10 cellular contexts compared by ENCODE assay signal in genomic region chr14:34355584-34356266, GRCh38.
DNase-seq lines count a peak whose midpoint lies in the region; ATAC-seq, FAIRE-seq and TF ChIP-seq lines count a peak whose summit lies in the region.
"Had no signal": no experiment of that assay in that cellular context is flagged by ENCODE, and none has a peak within 500 bp of the region (broad histone marks: within the 10 kb centered on the region; RNA-seq: fewer than 3 reads in every experiment).

No MANE protein-coding gene starts in this region.

- H2AFZ ChIP-seq in PC-3 (ENCODE audit: low read length) = no peak overlapping the region
- H2AFZ ChIP-seq in neural progenitor cell (replicated peaks) = no peak overlapping the region

- H4K20me1 ChIP-seq in PC-3 (ENCODE audit: low read length) = no peaks in the 10 kb centered on the region
- H4K20me1 ChIP-seq in neural progenitor cell (ENCODE audit: low read depth) = no peaks in the 10 kb centered on the region

- H3K4me3 ChIP-seq in PC-3 (ENCODE audit: low read length) = no peak overlapping the region
- no peak overlapping the region for H3K4me3 ChIP-seq in esophagus (ENCODE audit: low read depth in 1 of 2, low read length in 2 of 2)
- H3K4me3 ChIP-seq in neural progenitor cell = no peak overlapping the region
- H3K4me3 ChIP-seq in kidney (ENCODE audit: low read length in 2 of 2) = no peak overlapping the region

- H3K9me3 Mint-ChIP-seq in neural progenitor cell = no peaks in the 10 kb centered on the region
- H3K9me3 Mint-ChIP-seq: memory B cell had no signal

- POLR2A ChIA-PET in PC-3 (lab: Charles Lee; ENCODE audit: unreplicated experiment) = interaction anchor here (0.7 kb wide), 2 partner anchors 141 to 847 kb away, joined by 3 read pairs; no protein-coding TSS in a partner anchor

- no peaks in the 10 kb centered on the region for H3K79me2 ChIP-seq in PC-3 (ENCODE audit: low read length)
- no peaks in the 10 kb centered on the region for H3K79me2 ChIP-seq in neural progenitor cell (ENCODE audit: low read depth)

- peak; percentile 87 for DNase-seq in DMS 273 treated with DMSO at 0.1 percent for 48 hours (lab: John Stamatoyannopoulos, UW)
- DNase-seq in PC-3 = peak; percentile 82
- no peak for DNase-seq in neural progenitor cell (ENCODE audit: low spot score)
- no peak for DNase-seq in DMS79 treated with DMSO at 0.1 percent for 48 hours (lab: John Stamatoyannopoulos, UW)
- DNase-seq in kidney = no peak
- DNase-seq: NCI-H1048 had no signal

- H3K27ac ChIP-seq in PC-3 (ENCODE audit: low read length) (peak overlapping the region; percentile 69), esophagus (ENCODE audit: low read depth in 2 of 2, low read length in 1 of 2) (peak overlapping the region; percentile 41 to 49), neural progenitor cell (no peak overlapping the region), kidney (ENCODE audit: low read depth in 2 of 2, low read length in 2 of 2) (no peak overlapping the region)

- H3K9me2 ChIP-seq in PC-3 (replicated peaks; ENCODE audit: low read length) = no peaks in the 10 kb centered on the region

- 39 to 54% methylated on average over 2 of the region's 2 CpGs for WGBS in esophagus, 2 donors

- intact Hi-C loops in PC-3 (cut with micrococcal nuclease) = no loop called here
- intact Hi-C loops in kidney (cut with DNase I) = no loop called here

- H3K4me1 Mint-ChIP-seq in neural progenitor cell = peaks cover 14% of the 10 kb centered on the region
- H3K4me1 Mint-ChIP-seq: memory B cell had no signal

- H3K27me3 ChIP-seq in PC-3 (ENCODE audit: low read length) (no peaks in the 10 kb centered on the region), esophagus (ENCODE audit: control insufficient read depth in 1 of 2, insufficient read depth in 2 of 2, low read length in 2 of 2) (no peaks in the 10 kb centered on the region), neural progenitor cell (no peaks in the 10 kb centered on the region)

- peak overlapping the region; percentile 8 for H3K27ac Mint-ChIP-seq in neural progenitor cell
- H3K27ac Mint-ChIP-seq: memory B cell had no signal

- no peaks in the 10 kb centered on the region for H3K36me3 ChIP-seq in PC-3 (ENCODE audit: low read depth, low read length)
- no peaks in the 10 kb centered on the region for H3K36me3 ChIP-seq in esophagus (ENCODE audit: control insufficient read depth in 2 of 2, insufficient read depth in 2 of 2, low read length in 1 of 2)
- H3K36me3 ChIP-seq in neural progenitor cell = no peaks in the 10 kb centered on the region
- H3K36me3 ChIP-seq in kidney (ENCODE audit: control insufficient read depth in 1 of 2, insufficient read depth in 2 of 2, low read length in 2 of 2) = no peaks in the 10 kb centered on the region

- ATAC-seq in PC-3 (peak; percentile 87), GM21528 (IDR thresholded peaks at IDR 0.05; ENCODE audit: low FRiP score, unreplicated experiment) (no peak), GM18502 (IDR thresholded peaks at IDR 0.05; ENCODE audit: poor library complexity, unreplicated experiment) (no peak)

- no peaks in the 10 kb centered on the region for H3K9me3 ChIP-seq in PC-3 (ENCODE audit: low read length)
- H3K9me3 ChIP-seq in esophagus (ENCODE audit: control insufficient read depth in 2 of 2, insufficient read depth in 1 of 2, low read depth in 1 of 2, low read length in 1 of 2) = no peaks in the 10 kb centered on the region
- no peaks in the 10 kb centered on the region for H3K9me3 ChIP-seq in neural progenitor cell (ENCODE audit: low read depth)
- H3K9me3 ChIP-seq in kidney (ENCODE audit: control insufficient read depth in 1 of 2, low read length in 2 of 2) = no peaks in the 10 kb centered on the region

- H3K4me3 Mint-ChIP-seq in neural progenitor cell = no peak overlapping the region
- H3K4me3 Mint-ChIP-seq: memory B cell had no signal

- no TSS peak for BruUV-seq in PC-3 (replicated peaks; lab: Mats Ljungman, UMichigan)

- peaks cover 31% of the 10 kb centered on the region for H3K4me1 ChIP-seq in PC-3 (ENCODE audit: insufficient read depth, low read length)
- no peaks in the 10 kb centered on the region for H3K4me1 ChIP-seq in esophagus (ENCODE audit: control insufficient read depth in 2 of 2, insufficient read depth in 2 of 2, low read length in 1 of 2)
- peaks cover 9% of the 10 kb centered on the region for H3K4me1 ChIP-seq in neural progenitor cell
- no peaks in the 10 kb centered on the region for H3K4me1 ChIP-seq in kidney (ENCODE audit: control insufficient read depth in 1 of 2, insufficient read depth in 1 of 2, low read depth in 1 of 2, low read length in 2 of 2)

- H3K36me3 Mint-ChIP-seq in neural progenitor cell = no peaks in the 10 kb centered on the region
- H3K36me3 Mint-ChIP-seq: memory B cell had no signal

- FAIRE-seq in kidney (lab: Jason Lieb, UNC) = no peak

- H3K9ac ChIP-seq in PC-3 (ENCODE audit: low read length) = peak overlapping the region; percentile 24
- H3K9ac ChIP-seq in neural progenitor cell = no peak overlapping the region
- no peak overlapping the region for H3K9ac ChIP-seq in kidney (ENCODE audit: low read length in 2 of 2)

- H3K27me3 Mint-ChIP-seq in neural progenitor cell (ENCODE audit: insufficient read depth, low read depth) = peaks cover 2% of the 10 kb centered on the region
- H3K27me3 Mint-ChIP-seq: memory B cell had no signal

- no peaks in the 10 kb centered on the region for H3F3A ChIP-seq in PC-3 (ENCODE audit: low read length, unreplicated experiment)
- peaks cover 5% of the 10 kb centered on the region for H3F3A ChIP-seq in neural progenitor cell (ENCODE audit: low read depth)

- TF ChIP-seq CTCF in PC-3 (conservative IDR thresholded peaks at IDR 0.05; ENCODE audit: low read depth, low read length) (no peak), neural progenitor cell (IDR thresholded peaks at IDR 0.05) (no peak), kidney (IDR thresholded peaks at IDR 0.05; ENCODE audit: borderline replicate concordance, extremely low read depth, insufficient read depth) (no peak)

- CTCF ChIA-PET in PC-3 (lab: Charles Lee) = no interaction called here

- H3K4me2 ChIP-seq in PC-3 (ENCODE audit: low read length) (no peak overlapping the region), neural progenitor cell (no peak overlapping the region)

Comparison
In these comparisons a context has a peak if more than half of its experiments do, and no peak if none do; other contexts are left out.
1. DNase-seq: peak in DMS 273 treated with DMSO at 0.1 percent for 48 hours (single experiment) and PC-3 (single experiment); none in neural progenitor cell (single experiment), DMS79 treated with DMSO at 0.1 percent for 48 hours (single experiment) and kidney (single experiment).
2. H3K27ac ChIP-seq: peak in PC-3 (single experiment) and esophagus (2 of 2); none in neural progenitor cell (single experiment) and kidney (0 of 2).